ENCODE assay signal across 8 cellular contexts in genomic region chr14:93073833-93074769, GRCh38. TPM values are rescaled to one million over a fixed set of nuclear protein-coding genes. Genes with fewer than 3 reads are reported as not detected.
A peak's percentile ranks its signal among the peaks of the same experiment; 100 is the strongest.
DNase-seq lines count a peak whose midpoint lies in the region; ATAC-seq, FAIRE-seq and TF ChIP-seq lines count a peak whose summit lies in the region.

No MANE protein-coding gene starts in this region.

- H3K36me3 ChIP-seq in small intestine (ENCODE audit: control insufficient read depth in 2 of 2, insufficient read depth in 2 of 2, low read length in 2 of 2) = no peaks in the 10 kb centered on the region

- TF ChIP-seq POLR2A in GM19193 (IDR thresholded peaks at IDR 0.05; ENCODE audit: extremely low read depth, insufficient read depth, insufficient read length) = peak; percentile 50

- POLR2A ChIA-PET in RWPE1 (lab: Yijun Ruan, JAX; ENCODE audit: low non-redundant PET) = no interaction called here

- DNase-seq in RWPE1 (ENCODE audit: low spot score) (no peak), fibroblast of mammary gland (ENCODE audit: low read depth) (peak; percentile 50), small intestine (no peak), D341Med (ENCODE audit: low spot score) (no peak), cerebellum (ENCODE audit: low spot score) (no peak)

- no peak for ATAC-seq in GM18909 (IDR thresholded peaks at IDR 0.05; ENCODE audit: poor library complexity, unreplicated experiment)
- no peak for ATAC-seq in HG02852 (IDR thresholded peaks at IDR 0.05; ENCODE audit: unreplicated experiment)

- CTCF ChIA-PET in RWPE1 (lab: Yijun Ruan, JAX) = interaction anchor here (0.8 kb wide), 1 partner anchor 72 kb away, joined by 5 read pairs; no protein-coding TSS in a partner anchor

- H3K9me3 ChIP-seq in small intestine (ENCODE audit: control insufficient read depth, low read depth) = no peaks in the 10 kb centered on the region

- H3K27ac ChIP-seq in RWPE1 (peak overlapping the region; percentile 64), small intestine (ENCODE audit: low read depth in 1 of 2, low read length in 1 of 2) (peak overlapping the region; percentile 39 to 85)

- peaks cover 8 to 15% of the 10 kb centered on the region in 2 donors for H3K4me1 ChIP-seq in small intestine (ENCODE audit: control insufficient read depth in 2 of 2, insufficient read depth in 1 of 2, low read depth in 1 of 2, low read length in 1 of 2)

- no peak for FAIRE-seq in small intestine (lab: Jason Lieb, UNC)

- TF ChIP-seq CTCF in RWPE1 (conservative IDR thresholded peaks at IDR 0.05; ENCODE audit: low read depth) (no peak), fibroblast of mammary gland (conservative IDR thresholded peaks at IDR 0.05; ENCODE audit: control insufficient read depth, insufficient read depth, low read depth, low read length) (no peak)

- H3K4me3 ChIP-seq in fibroblast of mammary gland (ENCODE audit: control insufficient read depth, low read depth, low read length) (no peak overlapping the region), small intestine (ENCODE audit: low read depth in 1 of 2, low read length in 2 of 2) (no peak overlapping the region)

- H3K27me3 ChIP-seq in small intestine (ENCODE audit: control insufficient read depth in 2 of 2, insufficient read depth in 2 of 2, low read length in 2 of 2) = no peaks in the 10 kb centered on the region

- 47 to 75% (median 61%) methylated on average over 21 of the region's 21 CpGs for WGBS in small intestine, 3 donors

RNA-seq across cellular contexts. Expression of gene ITPK1, which starts 41.6 kb away (rescaled TPM):
- polyA plus RNA-seq in small intestine = 100 to 1,000 TPM in 2 of 3 donors, 10 to 100 TPM in 1; 98.8 to 153 (median 124) TPM
- 20.0 TPM for total RNA-seq in cerebellum
